ENCODE assay signal across 7 cellular contexts in genomic region chr11:64870176-64870892, GRCh38. TPM values are rescaled to one million over a fixed set of nuclear protein-coding genes. Genes with fewer than 3 reads are reported as not detected.
DNase-seq lines count a peak whose midpoint lies in the region; ATAC-seq and TF ChIP-seq lines count a peak whose summit lies in the region.

No MANE protein-coding gene starts in this region.

- no peak for TF ChIP-seq POLR2A in gastrocnemius medialis (IDR thresholded peaks at IDR 0.05)

- no peaks in the 10 kb centered on the region; the same call in 1 of the 2 replicates for H3K36me3 Mint-ChIP-seq in WTC11

- DNase-seq in HL-60 (ENCODE audit: low read depth in 1 of 2, low spot score in 1 of 2) (peak in 1 of 2 experiments; percentile 79), WTC11 (ENCODE audit: low spot score) (no peak), Right ventricle myocardium superior (no peak), gastrocnemius medialis (peak in 1 of 2 donors; percentile 76), NCI-H146 treated with DMSO at 0.1 percent for 48 hours (lab: John Stamatoyannopoulos, UW; ENCODE audit: unreplicated experiment) (no peak), DMS153 (lab: John Stamatoyannopoulos, UW) (no peak)

- no peak for TF ChIP-seq CTCF in HL-60 (IDR thresholded peaks at IDR 0.05; ENCODE audit: insufficient read depth, low read length)
- no peak for TF ChIP-seq CTCF in WTC11 (IDR thresholded peaks at IDR 0.05)
- no peak for TF ChIP-seq CTCF in gastrocnemius medialis (IDR thresholded peaks at IDR 0.05 in 4 of 5, conservative IDR thresholded peaks at IDR 0.05 in 1 of 5)

- no peaks in the 10 kb centered on the region for H3K9me3 ChIP-seq in gastrocnemius medialis

- in situ Hi-C loops in gastrocnemius medialis (cut with MboI; ENCODE audit: low sequenced_read_pairs in 4 of 4) = no loop called here

- H3K4me3 Mint-ChIP-seq in WTC11 = no peak overlapping the region

- H3K27ac Mint-ChIP-seq in WTC11 = peak overlapping the region; percentile 45; the same call in 1 of the 2 replicates

- H3K27me3 Mint-ChIP-seq in WTC11 (ENCODE audit: low read depth) = no peaks in the 10 kb centered on the region

- H3K4me1 Mint-ChIP-seq in WTC11 = no peaks in the 10 kb centered on the region

- H3K36me3 ChIP-seq in gastrocnemius medialis = peaks cover 0 to 10% of the 10 kb centered on the region in 2 donors

- POLR2A ChIA-PET in WTC11 (lab: Charles Lee) = no interaction called here

- CTCF ChIA-PET in WTC11 (lab: Charles Lee) = interaction anchor here (0.7 to 4.9 kb wide), 8 partner anchors 10 to 208 kb away, joined by 3 to 61 read pairs (median 8); partner anchors contain the start of gene BATF2

- no peaks in the 10 kb centered on the region for H3K9me3 Mint-ChIP-seq in WTC11

- H3K27me3 ChIP-seq in HL-60 (ENCODE audit: insufficient read depth, poor library complexity, severe bottlenecking) (no peaks in the 10 kb centered on the region), gastrocnemius medialis (no peaks in the 10 kb centered on the region)

- intact Hi-C loops in Right ventricle myocardium superior (cut with DNase I) (no loop called here), gastrocnemius medialis (cut with DNase I; ENCODE audit: low total_unique reads) (loop anchor here (10.0 kb wide), 1 partner anchor 626 kb away; the partner anchor contains the start of genes FKBP2 and PPP1R14B)

- peaks cover 69 to 71% of the 10 kb centered on the region in 2 donors for H3K4me1 ChIP-seq in gastrocnemius medialis

- peak overlapping the region; percentile 61 for H3K27ac ChIP-seq in HL-60 (replicated peaks)
- peak overlapping the region; percentile 76 to 93 (median 82) for H3K27ac ChIP-seq in gastrocnemius medialis

- no peak for ATAC-seq in WTC11
- ATAC-seq in Right ventricle myocardium superior (ENCODE audit: poor library complexity) = peak; percentile 53
- peak; percentile 46 to 78 for ATAC-seq in gastrocnemius medialis
- ATAC-seq in GM18517 (IDR thresholded peaks at IDR 0.05; ENCODE audit: unreplicated experiment) = no peak

- H3K4me3 ChIP-seq in HL-60 (replicated peaks; ENCODE audit: insufficient read depth, low read length) = no peak overlapping the region
- H3K4me3 ChIP-seq in gastrocnemius medialis = peak overlapping the region in 3 of 4 donors; percentile 17 to 27 (median 22)

TF ChIP-seq in WTC11, 78 proteins besides CTCF, POLR2A, EP300 and RAD21:
- TF ChIP-seq GABPB1 (CRISPR knock-in tag; IDR thresholded peaks at IDR 0.05) (0 out of 2 replicates have a peak, but pooled peaks have one; percentile 14), MLX (CRISPR knock-in tag; IDR thresholded peaks at IDR 0.05) (no peak), CREM (CRISPR knock-in tag; IDR thresholded peaks at IDR 0.05) (no peak), SOX15 (CRISPR knock-in tag; IDR thresholded peaks at IDR 0.05) (no peak)
TF ChIP-seq in WTC11: peak in this region for 1.

RNA-seq across cellular contexts. Expression of gene EHD1, which starts 8.1 kb away (rescaled TPM):
- total RNA-seq in WTC11 (2021) = 29.9 to 38.1 TPM (median 35.2 TPM) in 3 replicates
- 47.4 TPM for total RNA-seq in Right ventricle myocardium superior
- total RNA-seq in gastrocnemius medialis = 10 to 100 TPM; 24.8 to 46.2 (median 31.3) TPM

RNA-seq across cellular contexts. Expression of gene CDC42BPG, which starts 25.9 kb away (rescaled TPM):
- total RNA-seq in WTC11 (2021) (14.9 to 21.6 TPM (median 17.3 TPM) in 3 replicates), Right ventricle myocardium superior (0.35 TPM), gastrocnemius medialis (under 1 TPM in 2 of 4 donors, not detected in 2; 0.15 to 0.19 TPM)

RNA-seq across cellular contexts. Expression of gene ATG2A, which starts 46.7 kb away (rescaled TPM):
- total RNA-seq in WTC11 (2021) = 25.2 to 31.4 TPM (median 27.6 TPM) in 3 replicates
- 11.5 TPM for total RNA-seq in Right ventricle myocardium superior
- total RNA-seq in gastrocnemius medialis = 10 to 100 TPM; 10.7 to 97.5 (median 37.9) TPM

RNA-seq across cellular contexts. Expression of gene PPP2R5B, which starts 54.2 kb away (rescaled TPM):
- total RNA-seq in WTC11 (2021) (8.7 to 10.2 TPM (median 9.1 TPM) in 3 replicates), Right ventricle myocardium superior (20.6 TPM), gastrocnemius medialis (10 to 100 TPM; 17.2 to 34.2 (median 24.3) TPM)

RNA-seq across cellular contexts. Expression of gene MEN1, which starts 60.0 kb away (rescaled TPM):
- total RNA-seq in WTC11 (2021) (47.1 to 53.3 TPM (median 51.2 TPM) in 3 replicates), Right ventricle myocardium superior (8.6 TPM), gastrocnemius medialis (10 to 100 TPM in 2 of 4 donors, 1 to 10 TPM in 2; 7.4 to 12.2 (median 9.8) TPM)

Comparison
In these comparisons a context has a peak if more than half of its experiments do, and no peak if none do; other contexts are left out.
1. ATAC-seq: peak in Right ventricle myocardium superior (single experiment) and gastrocnemius medialis (2 of 2); none in WTC11 (single experiment) and GM18517 (single experiment).
2. RNA of gene CDC42BPG, which starts 25.9 kb away (total RNA-seq): 14.9 to 21.6 TPM in WTC11; 0.35 TPM in Right ventricle myocardium superior (single experiment) and 0.15 to 0.19 TPM in gastrocnemius medialis; every median in the first group is over 10 times any median in the second.